ENCODE assay signal across 8 cellular contexts in genomic region chr1:212609701-212610574, GRCh38. TPM values are rescaled to one million over a fixed set of nuclear protein-coding genes. Genes with fewer than 3 reads are reported as not detected.
A peak's percentile ranks its signal among the peaks of the same experiment; 100 is the strongest.
DNase-seq lines count a peak whose midpoint lies in the region; ATAC-seq and TF ChIP-seq lines count a peak whose summit lies in the region.

No MANE protein-coding gene starts in this region.

- H3K27ac ChIP-seq in left ventricle myocardium inferior (replicated peaks), result peak overlapping the region; percentile 98
- H3K27ac ChIP-seq in foreskin keratinocyte, result peak overlapping the region; percentile 89
- peak overlapping the region; percentile 96 for H3K27ac ChIP-seq in smooth muscle cell (ENCODE audit: low read depth)

- H3K4me3 Mint-ChIP-seq in T-helper 17 cell, result peak overlapping the region; percentile 94

- H3F3A ChIP-seq in smooth muscle cell (ENCODE audit: low read depth), result peaks cover 39% of the 10 kb centered on the region

- DNase-seq in left ventricle myocardium inferior (no peak), Right ventricle myocardium superior (no peak), T-helper 17 cell (no peak), foreskin keratinocyte (peak in 1 of 2 donors; percentile 29), smooth muscle cell (lab: John Stamatoyannopoulos, UW; ENCODE audit: unreplicated experiment) (no peak), ACHN (no peak)

- peaks cover 23% of the 10 kb centered on the region for H3K4me1 Mint-ChIP-seq in T-helper 17 cell

- H3K79me2 ChIP-seq in smooth muscle cell (ENCODE audit: low read depth), result peaks cover 39% of the 10 kb centered on the region

- peak overlapping the region; percentile 100 for H3K9ac ChIP-seq in smooth muscle cell (ENCODE audit: low read depth)

- 11% methylated on average over 20 of the region's 20 CpGs for WGBS in smooth muscle cell (ENCODE audit: low lambda C conversion rate)

- TF ChIP-seq CTCF in left ventricle myocardium inferior (IDR thresholded peaks at IDR 0.05; ENCODE audit: borderline replicate concordance) (no peak), foreskin keratinocyte (conservative IDR thresholded peaks at IDR 0.05) (no peak), smooth muscle cell (IDR thresholded peaks at IDR 0.05; ENCODE audit: borderline replicate concordance, insufficient read depth, poor library complexity, severe bottlenecking) (no peak)

- H3K36me3 ChIP-seq in left ventricle myocardium inferior, result peaks cover under 1% of the 10 kb centered on the region
- no peaks in the 10 kb centered on the region for H3K36me3 ChIP-seq in smooth muscle cell (ENCODE audit: low read depth)

- H3K4me1 ChIP-seq in left ventricle myocardium inferior (peaks cover 78% of the 10 kb centered on the region), foreskin keratinocyte (peaks cover 14% of the 10 kb centered on the region), smooth muscle cell (ENCODE audit: low read depth) (peaks cover 33% of the 10 kb centered on the region)

- intact Hi-C loops in left ventricle myocardium inferior (cut with micrococcal nuclease), result loop anchor here (10.0 kb wide), 1 partner anchor 125 kb away; no protein-coding TSS in a partner anchor
- intact Hi-C loops in Right ventricle myocardium superior (cut with DNase I), result loop anchor here (2.0 kb wide), 1 partner anchor 133 kb away; no protein-coding TSS in a partner anchor

- ATAC-seq in Right ventricle myocardium superior (ENCODE audit: poor library complexity), result no peak
- no peak for ATAC-seq in T-helper 17 cell
- ATAC-seq in foreskin keratinocyte, result no peak
- ATAC-seq in HG03175 (IDR thresholded peaks at IDR 0.05; ENCODE audit: unreplicated experiment), result no peak
- ATAC-seq in HG02884 (IDR thresholded peaks at IDR 0.05; ENCODE audit: unreplicated experiment), result no peak

- peaks cover 52% of the 10 kb centered on the region for H3K27me3 Mint-ChIP-seq in T-helper 17 cell

- H3K4me3 ChIP-seq in left ventricle myocardium inferior, result peak overlapping the region; percentile 86
- H3K4me3 ChIP-seq in smooth muscle cell, result peak overlapping the region; percentile 97

- H4K20me1 ChIP-seq in smooth muscle cell (ENCODE audit: low read depth), result peaks cover 62% of the 10 kb centered on the region

- H3K27me3 ChIP-seq in left ventricle myocardium inferior (ENCODE audit: low read depth) (peaks cover 23% of the 10 kb centered on the region), foreskin keratinocyte (peaks cover 29% of the 10 kb centered on the region), smooth muscle cell (ENCODE audit: low read depth) (no peaks in the 10 kb centered on the region)

- H3K27ac Mint-ChIP-seq in T-helper 17 cell, result peak overlapping the region; percentile 54

- no peak overlapping the region for H2AFZ ChIP-seq in smooth muscle cell (ENCODE audit: low read depth)

- peak overlapping the region; percentile 97 for H3K4me2 ChIP-seq in smooth muscle cell

- in situ Hi-C loops in ACHN (cut with HindIII; ENCODE audit: low pct_ligation_motif_present, low pct_unique_long_range_greater_than_20kb, low sequenced_read_pairs), result no loop called here

- H3K9me3 ChIP-seq in left ventricle myocardium inferior (replicated peaks), result no peaks in the 10 kb centered on the region
- no peaks in the 10 kb centered on the region for H3K9me3 ChIP-seq in T-helper 17 cell (ENCODE audit: control insufficient read depth, low read length, poor library complexity, severe bottlenecking)
- no peaks in the 10 kb centered on the region for H3K9me3 ChIP-seq in smooth muscle cell (replicated peaks; ENCODE audit: low read depth)

- H3K36me3 Mint-ChIP-seq in T-helper 17 cell (ENCODE audit: low read depth), result no peaks in the 10 kb centered on the region

RNA-seq across cellular contexts. Expression of gene ATF3, which starts 1.4 kb away (rescaled TPM):
- 20.0 TPM for total RNA-seq in left ventricle myocardium inferior
- total RNA-seq in Right ventricle myocardium superior, result 15.4 TPM
- total RNA-seq in T-helper 17 cell, result 10 to 100 TPM; 53.0 to 72.5 TPM
- total RNA-seq in foreskin keratinocyte, result 3.3 and 5.4 TPM in 2 replicates
- polyA plus RNA-seq in foreskin keratinocyte, result 3.3 and 4.8 TPM in 2 replicates
- 229 and 231 TPM in 2 replicates for total RNA-seq in smooth muscle cell
- 152 and 268 TPM in 2 replicates for polyA plus RNA-seq in smooth muscle cell
